In the genomic region with DNA sequence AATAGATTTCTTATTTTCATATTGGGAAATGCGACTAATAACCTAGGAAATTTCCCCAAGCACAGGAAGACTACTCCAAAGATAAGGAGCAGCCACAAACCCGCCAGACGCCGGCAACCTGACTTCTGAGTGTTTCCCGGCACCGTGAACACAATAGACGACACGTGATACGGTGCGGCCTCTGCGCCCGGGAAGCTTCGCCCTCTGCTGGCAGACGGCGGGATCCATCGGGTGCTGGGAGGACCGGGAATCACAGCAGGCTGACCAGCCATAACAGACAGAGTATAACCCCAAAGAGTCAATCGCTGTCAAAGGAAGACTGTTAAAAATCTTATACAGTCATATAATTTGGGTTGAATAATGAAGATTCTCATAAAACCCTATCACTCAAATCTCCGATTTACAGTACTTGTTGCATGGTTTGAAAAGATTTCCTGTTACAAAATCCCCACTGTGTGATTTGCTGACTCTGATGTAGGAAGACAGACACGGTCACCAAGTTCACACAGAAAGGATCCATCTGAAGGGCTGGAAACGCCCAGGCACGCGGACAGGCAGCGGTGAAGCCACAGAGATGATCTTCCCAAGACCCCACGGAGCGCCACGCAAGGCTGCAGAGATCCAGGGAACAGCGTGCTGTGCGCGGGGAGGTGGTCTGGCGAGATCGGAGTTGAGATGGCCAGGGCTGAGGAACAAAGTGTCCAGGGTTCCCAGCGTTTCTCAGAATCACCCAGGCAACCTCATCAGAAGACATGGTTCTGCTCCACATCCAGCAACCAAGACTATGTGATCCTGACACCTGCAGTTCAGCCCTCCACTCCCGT, we compare ENCODE assay signal across 1 cellular context.
TF ChIP-seq lines count a peak whose summit lies in the region.

No MANE protein-coding gene starts in this region.

TF ChIP-seq in K562, 482 proteins besides CTCF, POLR2A, EP300 and RAD21 (continued from another document):
- TF ChIP-seq, protein P1, sequence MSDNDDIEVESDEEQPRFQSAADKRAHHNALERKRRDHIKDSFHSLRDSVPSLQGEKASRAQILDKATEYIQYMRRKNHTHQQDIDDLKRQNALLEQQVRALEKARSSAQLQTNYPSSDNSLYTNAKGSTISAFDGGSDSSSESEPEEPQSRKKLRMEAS (CRISPR knock-in tag; IDR thresholded peaks at IDR 0.05), result 0 out of 2 replicates have a peak, but pooled peaks have one; percentile 33
- TF ChIP-seq MECOM (CRISPR knock-in tag; IDR thresholded peaks at IDR 0.05), result no peak
- 0 out of 2 replicates have a peak, but pooled peaks have one; percentile 4 for TF ChIP-seq ZNF316 (IDR thresholded peaks at IDR 0.05)
- no peak for TF ChIP-seq BMI1 (IDR thresholded peaks at IDR 0.05; ENCODE audit: low read length)
- TF ChIP-seq ATF1 (CRISPR knock-in tag; IDR thresholded peaks at IDR 0.05), result no peak
- TF ChIP-seq ATF1 (tag; IDR thresholded peaks at IDR 0.05), result 0 out of 2 replicates have a peak, but pooled peaks have one; percentile 33
- TF ChIP-seq, protein P2, sequence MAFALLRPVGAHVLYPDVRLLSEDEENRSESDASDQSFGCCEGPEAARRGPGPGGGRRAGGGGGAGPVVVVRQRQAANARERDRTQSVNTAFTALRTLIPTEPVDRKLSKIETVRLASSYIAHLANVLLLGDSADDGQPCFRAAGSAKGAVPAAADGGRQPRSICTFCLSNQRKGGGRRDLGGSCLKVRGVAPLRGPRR (CRISPR knock-in tag; IDR thresholded peaks at IDR 0.05), result no peak
- TF ChIP-seq TCF3 (CRISPR knock-in tag; IDR thresholded peaks at IDR 0.05), result 0 out of 2 replicates have a peak, but pooled peaks have one; percentile 13
- TF ChIP-seq, protein P3, sequence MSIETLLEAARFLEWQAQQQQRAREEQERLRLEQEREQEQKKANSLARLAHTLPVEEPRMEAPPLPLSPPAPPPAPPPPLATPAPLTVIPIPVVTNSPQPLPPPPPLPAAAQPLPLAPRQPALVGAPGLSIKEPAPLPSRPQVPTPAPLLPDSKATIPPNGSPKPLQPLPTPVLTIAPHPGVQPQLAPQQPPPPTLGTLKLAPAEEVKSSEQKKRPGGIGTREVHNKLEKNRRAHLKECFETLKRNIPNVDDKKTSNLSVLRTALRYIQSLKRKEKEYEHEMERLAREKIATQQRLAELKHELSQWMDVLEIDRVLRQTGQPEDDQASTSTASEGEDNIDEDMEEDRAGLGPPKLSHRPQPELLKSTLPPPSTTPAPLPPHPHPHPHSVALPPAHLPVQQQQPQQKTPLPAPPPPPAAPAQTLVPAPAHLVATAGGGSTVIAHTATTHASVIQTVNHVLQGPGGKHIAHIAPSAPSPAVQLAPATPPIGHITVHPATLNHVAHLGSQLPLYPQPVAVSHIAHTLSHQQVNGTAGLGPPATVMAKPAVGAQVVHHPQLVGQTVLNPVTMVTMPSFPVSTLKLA (conservative IDR thresholded peaks at IDR 0.05), result peak; percentile 64 to 83
- TF ChIP-seq RFX1 (IDR thresholded peaks at IDR 0.05), result no peak
- no peak for TF ChIP-seq MTF1 (CRISPR knock-in tag; IDR thresholded peaks at IDR 0.05; ENCODE audit: borderline replicate concordance)
- no peak for TF ChIP-seq HNRNPUL1 (IDR thresholded peaks at IDR 0.05; ENCODE audit: low read length)
- no peak for TF ChIP-seq SLC30A9 (CRISPR knock-in tag; IDR thresholded peaks at IDR 0.05)
- peak; percentile 80 for TF ChIP-seq XRCC5 (IDR thresholded peaks at IDR 0.05; ENCODE audit: low read depth, low read length)
- 0 out of 2 replicates have a peak, but pooled peaks have one; percentile 38 for TF ChIP-seq BCOR (IDR thresholded peaks at IDR 0.05)
